In genomic region chr7:121595949-121596692, GRCh38 we compare ENCODE assay signal across 22 cellular contexts.
DNase-seq lines count a peak whose midpoint lies in the region; ATAC-seq and TF ChIP-seq lines count a peak whose summit lies in the region.
"Had no signal": no experiment of that assay in that cellular context is flagged by ENCODE, and none has a peak within 500 bp of the region (broad histone marks: within the 10 kb centered on the region; RNA-seq: fewer than 3 reads in every experiment).

No MANE protein-coding gene starts in this region.

- H3K27ac ChIP-seq in right atrium auricular region (no peak overlapping the region), osteoblast (ENCODE audit: low read depth, low read length) (no peak overlapping the region), stomach (no peak overlapping the region)
- H3K27ac ChIP-seq: RWPE1 had no signal

- DNase-seq in left ventricle myocardium superior (no peak), right atrium auricular region (ENCODE audit: low spot score) (no peak), NCI-H446 treated with DMSO at 0.1 percent for 48 hours (lab: John Stamatoyannopoulos, UW) (peak; percentile 79), fibroblast of gingiva (ENCODE audit: low read depth) (peak; percentile 18), osteoblast (ENCODE audit: insufficient read length, low spot score, missing footprints) (no peak), stomach (no peak), mucosa of descending colon (no peak)
- DNase-seq: 8988T, Calu3, H7, MG63, NCI-H1105 treated with DMSO at 0.1 percent for 48 hours, NCI-H146, NCI-H2029 treated with DMSO at 0.1 percent for 48 hours, NCI-H345, NCI-H526 treated with DMSO at 0.1 percent for 48 hours, SHP77, T-helper 1 cell had no signal

- H3K4me3 ChIP-seq in right atrium auricular region (no peak overlapping the region), osteoblast (ENCODE audit: insufficient read depth, low read length) (no peak overlapping the region), stomach (no peak overlapping the region), mucosa of descending colon (no peak overlapping the region)
- H3K4me3 ChIP-seq: K562, MG63 had no signal

- H3K9me3 ChIP-seq in right atrium auricular region (peaks cover 0 to 13% of the 10 kb centered on the region in 2 donors), osteoblast (ENCODE audit: low read depth, low read length) (no peaks in the 10 kb centered on the region), stomach (peaks cover 0 to 14% (median 0%) of the 10 kb centered on the region in 4 donors), mucosa of descending colon (no peaks in the 10 kb centered on the region)
- H3K9me3 ChIP-seq: MG63 had no signal

- no peak for TF ChIP-seq CTCF in right atrium auricular region (IDR thresholded peaks at IDR 0.05)
- no peak for TF ChIP-seq CTCF in osteoblast (IDR thresholded peaks at IDR 0.05; ENCODE audit: extremely low read depth, low read depth, low read length)
- no peak for TF ChIP-seq CTCF in stomach (IDR thresholded peaks at IDR 0.05)
- TF ChIP-seq CTCF in mucosa of descending colon (IDR thresholded peaks at IDR 0.05), result no peak

- no peaks in the 10 kb centered on the region for H3K79me2 ChIP-seq in osteoblast (ENCODE audit: insufficient read depth, low read length)

- intact Hi-C loops in left ventricle myocardium superior (cut with micrococcal nuclease) (no loop called here), stomach (cut with DNase I; ENCODE audit: low total_unique reads) (no loop called here), mucosa of descending colon (cut with DNase I, micrococcal nuclease) (no loop called here)

- peak overlapping the region; percentile 47 for H2AFZ ChIP-seq in osteoblast (ENCODE audit: low read length)

- no peak for TF ChIP-seq EP300 in stomach (IDR thresholded peaks at IDR 0.05)

- H3K36me3 ChIP-seq in right atrium auricular region, result no peaks in the 10 kb centered on the region
- no peaks in the 10 kb centered on the region for H3K36me3 ChIP-seq in osteoblast (ENCODE audit: insufficient read depth, low read length)
- H3K36me3 ChIP-seq in stomach, result no peaks in the 10 kb centered on the region
- no peaks in the 10 kb centered on the region for H3K36me3 ChIP-seq in mucosa of descending colon (ENCODE audit: low read depth)
- H3K36me3 ChIP-seq: MG63 had no signal

- H4K20me1 ChIP-seq in osteoblast (ENCODE audit: insufficient read depth, low read length), result no peaks in the 10 kb centered on the region

- H3K4me1 ChIP-seq in right atrium auricular region (no peaks in the 10 kb centered on the region), osteoblast (ENCODE audit: insufficient read depth, low read length) (no peaks in the 10 kb centered on the region), stomach (no peaks in the 10 kb centered on the region), mucosa of descending colon (ENCODE audit: low read depth) (no peaks in the 10 kb centered on the region)

- no peak overlapping the region for H3K4me2 ChIP-seq in osteoblast (ENCODE audit: insufficient read depth, low read length)

- WGBS in stomach, 5 donors, result 67 to 89% (median 86%) methylated on average over 5 of the region's 5 CpGs

- ATAC-seq in left ventricle myocardium superior, result peak; percentile 36
- no peak for ATAC-seq in HG03342 (IDR thresholded peaks at IDR 0.05; ENCODE audit: unreplicated experiment)
- no peak for ATAC-seq in mucosa of descending colon
- ATAC-seq: K562, Panc1 had no signal

- H3K27me3 ChIP-seq in right atrium auricular region (no peaks in the 10 kb centered on the region), osteoblast (ENCODE audit: insufficient read depth, low read length) (no peaks in the 10 kb centered on the region), stomach (no peaks in the 10 kb centered on the region)
- H3K27me3 ChIP-seq: MG63 had no signal

- no peak for TF ChIP-seq POLR2A in stomach (IDR thresholded peaks at IDR 0.05)

Comparison
In these comparisons a context has a peak if more than half of its experiments do, and no peak if none do; other contexts are left out.
1. DNase-seq: peak in NCI-H446 treated with DMSO at 0.1 percent for 48 hours (single experiment) and fibroblast of gingiva (single experiment); none in left ventricle myocardium superior (single experiment), right atrium auricular region (single experiment), osteoblast (single experiment), stomach (single experiment) and mucosa of descending colon (0 of 3).